Comparison of ENCODE assay signal across 8 cellular contexts in the genomic region with DNA sequence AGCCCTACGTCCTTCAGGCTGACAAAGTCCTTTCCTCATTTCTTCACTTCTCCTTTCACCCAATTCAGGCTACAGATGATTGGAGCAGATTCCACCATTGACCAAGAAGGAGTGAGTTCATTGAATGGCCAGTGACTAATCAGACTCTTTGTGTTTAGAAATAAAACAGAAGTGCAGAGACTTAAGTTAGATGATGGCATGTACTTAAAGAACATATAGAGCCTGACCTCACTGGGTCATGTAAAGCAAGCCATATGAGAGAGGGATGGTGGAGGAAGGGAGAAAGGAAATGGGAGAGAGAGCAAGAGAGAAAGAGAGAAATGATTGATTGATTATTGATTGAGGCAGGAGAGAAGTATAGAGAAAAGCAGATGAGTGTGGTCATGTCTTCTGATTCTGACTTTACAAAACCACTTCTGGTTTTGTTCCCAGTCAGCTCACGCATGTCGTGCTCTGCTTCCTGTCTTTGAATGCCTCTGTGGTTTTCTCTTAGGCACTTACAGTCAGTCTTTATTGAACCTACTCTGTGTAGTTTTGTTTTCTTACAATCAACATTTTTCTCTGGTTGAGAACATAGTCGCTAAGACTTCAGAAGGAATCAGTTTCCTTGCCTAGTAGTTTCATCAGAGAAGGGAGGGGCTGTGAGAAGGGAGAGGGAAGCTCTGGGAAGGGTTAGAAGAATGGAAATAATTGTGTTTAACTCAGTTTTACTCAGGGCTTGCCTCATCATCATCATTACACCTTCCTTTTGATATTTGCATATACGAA.
DNase-seq lines count a peak whose midpoint lies in the region; ATAC-seq and TF ChIP-seq lines count a peak whose summit lies in the region.

No MANE protein-coding gene starts in this region.

- in situ Hi-C loops in astrocyte of the cerebellum (cut with HindIII; ENCODE audit: low sequenced_read_pairs): no loop called here
- in situ Hi-C loops in transverse colon (cut with MboI; ENCODE audit: low pct_ligation_motif_present in 1 of 4, low pct_unique_long_range_greater_than_20kb in 1 of 4, low sequenced_read_pairs in 3 of 4): no loop called here

- TF ChIP-seq EP300 in transverse colon (IDR thresholded peaks at IDR 0.05; ENCODE audit: low read depth): no peak

- TF ChIP-seq POLR2A in transverse colon (IDR thresholded peaks at IDR 0.05): no peak

- no peaks in the 10 kb centered on the region for H3K9me3 Mint-ChIP-seq in glutamatergic neuron (ENCODE audit: unreplicated experiment)

- peaks cover 0 to 16% (median 0%) of the 10 kb centered on the region in 4 donors for H3K4me1 ChIP-seq in transverse colon

- H3K27me3 Mint-ChIP-seq in glutamatergic neuron (ENCODE audit: unreplicated experiment): no peaks in the 10 kb centered on the region

- no peaks in the 10 kb centered on the region for H3K27me3 ChIP-seq in transverse colon

- H3K27ac ChIP-seq in transverse colon: peak overlapping the region; percentile 61 to 72 (median 68)

- intact Hi-C loops in transverse colon (cut with DNase I; ENCODE audit: low total_unique reads): no loop called here

- ATAC-seq in GM18502 (IDR thresholded peaks at IDR 0.05; ENCODE audit: poor library complexity, unreplicated experiment): peak; percentile 98
- peak; percentile 97 for ATAC-seq in HG02763 (IDR thresholded peaks at IDR 0.05; ENCODE audit: unreplicated experiment)

- H3K4me1 Mint-ChIP-seq in glutamatergic neuron (ENCODE audit: low read depth, unreplicated experiment): no peaks in the 10 kb centered on the region

- H3K4me3 ChIP-seq in astrocyte of the cerebellum (ENCODE audit: low read depth, low read length) (no peak overlapping the region), transverse colon (no peak overlapping the region)

- no peak overlapping the region for H3K4me3 Mint-ChIP-seq in glutamatergic neuron (ENCODE audit: unreplicated experiment)

- H3K36me3 Mint-ChIP-seq in glutamatergic neuron (ENCODE audit: unreplicated experiment): no peaks in the 10 kb centered on the region

- TF ChIP-seq CTCF in astrocyte of the cerebellum (IDR thresholded peaks at IDR 0.05; ENCODE audit: low read depth, low read length, missing control alignments) (no peak), transverse colon (IDR thresholded peaks at IDR 0.05) (no peak), glutamatergic neuron (IDR thresholded peaks at IDR 0.05; ENCODE audit: partially characterized antibody, unreplicated experiment) (no peak)

- H3K27ac Mint-ChIP-seq in glutamatergic neuron (ENCODE audit: unreplicated experiment): no peak overlapping the region

- no peaks in the 10 kb centered on the region for H3K9me3 ChIP-seq in transverse colon

- WGBS in transverse colon (ENCODE audit: low coverage in 1 of 2), 2 donors: 60 to 66% methylated on average over 5 of the region's 5 CpGs

- DNase-seq in SIG-M5 (lab: John Stamatoyannopoulos, UW) (peak; percentile 78), astrocyte of the cerebellum (ENCODE audit: low read depth) (peak; percentile 76), medulla oblongata (ENCODE audit: extremely low spot score) (peak; percentile 74), transverse colon (peak; percentile 15), NCI-H2171 (lab: John Stamatoyannopoulos, UW) (no peak), glutamatergic neuron (no peak)

- H3K36me3 ChIP-seq in transverse colon: no peaks in the 10 kb centered on the region

Comparison
In these comparisons a context has a peak if more than half of its experiments do, and no peak if none do; other contexts are left out.
1. DNase-seq: peak in SIG-M5 (single experiment), astrocyte of the cerebellum (single experiment), medulla oblongata (single experiment) and transverse colon (single experiment); none in NCI-H2171 (single experiment) and glutamatergic neuron (single experiment).